ENCODE assay signal across 1 cellular context in genomic region chr13:38346764-38347163, GRCh38.
TF ChIP-seq lines count a peak whose summit lies in the region.

No MANE protein-coding gene starts in this region.

TF ChIP-seq in GM23338, 12 proteins besides CTCF, POLR2A, EP300 and RAD21:
- no peak for TF ChIP-seq ZNF462 (CRISPR knock-in tag; IDR thresholded peaks at IDR 0.05)
- no peak for TF ChIP-seq JUNB (IDR thresholded peaks at IDR 0.05; ENCODE audit: unreplicated experiment)
- TF ChIP-seq ZNF114 (CRISPR knock-in tag; IDR thresholded peaks at IDR 0.05): no peak
- TF ChIP-seq EZH2phosphoT487 (IDR thresholded peaks at IDR 0.05; ENCODE audit: unreplicated experiment): no peak
- TF ChIP-seq ETS1 (IDR thresholded peaks at IDR 0.05): no peak
- no peak for TF ChIP-seq NANOG (IDR thresholded peaks at IDR 0.05; ENCODE audit: borderline replicate concordance)
- no peak for TF ChIP-seq EZH2 (IDR thresholded peaks at IDR 0.05; ENCODE audit: low read depth, unreplicated experiment)
